In genomic region chr7:7566651-7567611, GRCh38 we compare ENCODE assay signal across 8 cellular contexts. TPM values are rescaled to one million over a fixed set of nuclear protein-coding genes. Genes with fewer than 3 reads are reported as not detected.
DNase-seq lines count a peak whose midpoint lies in the region; ATAC-seq and TF ChIP-seq lines count a peak whose summit lies in the region.

Gene MIOS (plus strand): TSS chr7:7566884. CDS start chr7:7572476, 5,592 bp downstream.

- H3K4me3 Mint-ChIP-seq in activated CD4-positive, alpha-beta T cell treated with anti-CD3 and anti-CD28 coated beads for 36 hours = peak within 1 kb of the TSS; percentile 83
- peak within 1 kb of the TSS; percentile 74 for H3K4me3 Mint-ChIP-seq in chondrocyte (ENCODE audit: unreplicated experiment)

- ATAC-seq in GM18519 (IDR thresholded peaks at IDR 0.05; ENCODE audit: low FRiP score, unreplicated experiment) = peak; percentile 42
- peak; percentile 70 for ATAC-seq in HG03039 (IDR thresholded peaks at IDR 0.05; ENCODE audit: unreplicated experiment)
- peak; percentile 90 for ATAC-seq in activated CD4-positive, alpha-beta T cell treated with anti-CD3 and anti-CD28 coated beads for 36 hours

- H3K9me3 Mint-ChIP-seq in activated CD4-positive, alpha-beta T cell treated with anti-CD3 and anti-CD28 coated beads for 36 hours (ENCODE audit: low read depth) = no peaks in the 10 kb centered on the region
- H3K9me3 Mint-ChIP-seq in chondrocyte (ENCODE audit: low read depth) = no peaks in the 10 kb centered on the region

- intact Hi-C loops in activated CD4-positive, alpha-beta T cell treated with anti-CD3 and anti-CD28 coated beads for 36 hours (cut with DNase I, micrococcal nuclease) = loop anchor here (1.0 to 10.0 kb wide), 9 partner anchors 73 to 932 kb away; partner anchors contain the start of genes C1GALT1 (in 2 of the 2), GLCCI1 (in 2 of the 2), UMAD1 (in 2 of the 2) and ZNF316 (in 1 of the 2)

- CTCF ChIA-PET in AG04449 (lab: Yijun Ruan, JAX) = no interaction called here
- CTCF ChIA-PET in activated CD4-positive, alpha-beta T cell treated with anti-CD3 and anti-CD28 coated beads for 36 hours (lab: Charles Lee) = interaction anchor here (0.6 kb wide), 2 partner anchors 129 to 976 kb away, joined by 3 read pairs; no protein-coding TSS in a partner anchor

- H3K4me3 ChIP-seq in AG04449 (ENCODE audit: low read depth, low read length) = peak within 1 kb of the TSS; percentile 73

- peaks cover 29% of the 10 kb centered on the region for H3K4me1 Mint-ChIP-seq in activated CD4-positive, alpha-beta T cell treated with anti-CD3 and anti-CD28 coated beads for 36 hours
- H3K4me1 Mint-ChIP-seq in chondrocyte (ENCODE audit: low read depth) = peaks cover 28% of the 10 kb centered on the region

- peaks cover 28% of the 10 kb centered on the region for H3K36me3 Mint-ChIP-seq in activated CD4-positive, alpha-beta T cell treated with anti-CD3 and anti-CD28 coated beads for 36 hours (ENCODE audit: low read depth)
- peaks cover 1% of the 10 kb centered on the region for H3K36me3 Mint-ChIP-seq in chondrocyte (ENCODE audit: low read depth)

- POLR2A ChIA-PET in AG04449 (lab: Yijun Ruan, JAX) = no interaction called here
- POLR2A ChIA-PET in activated CD4-positive, alpha-beta T cell treated with anti-CD3 and anti-CD28 coated beads for 36 hours (lab: Charles Lee) = interaction anchor here (2.0 kb wide), 1 partner anchor 74 kb away, joined by 6 read pairs; the partner anchor contains the start of gene UMAD1

- H3K27me3 Mint-ChIP-seq in activated CD4-positive, alpha-beta T cell treated with anti-CD3 and anti-CD28 coated beads for 36 hours = no peaks in the 10 kb centered on the region
- H3K27me3 Mint-ChIP-seq in chondrocyte (ENCODE audit: low read depth) = no peaks in the 10 kb centered on the region

- TF ChIP-seq CTCF in AG04449 (IDR thresholded peaks at IDR 0.05; ENCODE audit: insufficient read depth, low read length, missing control alignments) (no peak), chondrocyte (IDR thresholded peaks at IDR 0.05) (peak; percentile 11)

- peak within 1 kb of the TSS; percentile 90 for H3K27ac Mint-ChIP-seq in activated CD4-positive, alpha-beta T cell treated with anti-CD3 and anti-CD28 coated beads for 36 hours
- H3K27ac Mint-ChIP-seq in chondrocyte (ENCODE audit: unreplicated experiment) = peak within 1 kb of the TSS; percentile 14

- DNase-seq in AG04449 (ENCODE audit: low read depth, low spot score) = no peak
- DNase-seq in NCI-H2196 treated with DMSO at 0.1 percent for 48 hours (lab: John Stamatoyannopoulos, UW; ENCODE audit: unreplicated experiment) = peak; percentile 56
- peak; percentile 89 for DNase-seq in activated CD4-positive, alpha-beta T cell treated with anti-CD3 and anti-CD28 coated beads for 36 hours
- DNase-seq in chondrocyte (ENCODE audit: low spot score) = peak; percentile 85
- DNase-seq in kidney glomerular epithelial cell (lab: John Stamatoyannopoulos, UW) = peak; percentile 87
- DNase-seq in stimulated activated CD4-positive, alpha-beta T cell treated with anti-CD3 and anti-CD28 coated beads, Interleukin-1b, Interleukin-23, amount 100 ng/mL, for 1 hour (ENCODE audit: low read depth in 2 of 2) = peak; percentile 66 to 69

RNA-seq across cellular contexts. Expression of gene MIOS, which starts in this region (rescaled TPM):
- total RNA-seq in activated CD4-positive, alpha-beta T cell treated with anti-CD3 and anti-CD28 coated beads for 36 hours = 10 to 100 TPM; 41.7 to 45.7 TPM
- total RNA-seq in chondrocyte = 15.1 to 18.8 TPM (median 15.7 TPM) in 3 replicates
